Comparison of ENCODE assay signal across 12 cellular contexts in genomic region chr7:18552943-18553584, GRCh38. TPM values are rescaled to one million over a fixed set of nuclear protein-coding genes. Genes with fewer than 3 reads are reported as not detected.
DNase-seq lines count a peak whose midpoint lies in the region; ATAC-seq lines count a peak whose summit lies in the region.
"Had no signal": no experiment of that assay in that cellular context is flagged by ENCODE, and none has a peak within 500 bp of the region (broad histone marks: within the 10 kb centered on the region; RNA-seq: fewer than 3 reads in every experiment).

No MANE protein-coding gene starts in this region.

- no peaks in the 10 kb centered on the region for H3K27me3 ChIP-seq in right cardiac atrium (ENCODE audit: control insufficient read depth, insufficient read depth)
- H3K27me3 ChIP-seq: BE2C had no signal

- H3K4me1 ChIP-seq in right cardiac atrium (ENCODE audit: control insufficient read depth, insufficient read depth, low read length) = no peaks in the 10 kb centered on the region

- in situ Hi-C loops in KBM-7 (cut with MboI; ENCODE audit: low pct_unique_long_range_greater_than_20kb, low sequenced_read_pairs) = no loop called here

- no peak overlapping the region for H3K27ac ChIP-seq in right cardiac atrium (ENCODE audit: low read length)
- H3K27ac ChIP-seq: WERI-Rb-1 had no signal

- DNase-seq in A172 (ENCODE audit: low spot score) = peak; percentile 62
- peak; percentile 42 for DNase-seq in NCI-H460 (ENCODE audit: extremely low read depth, low read depth)
- DNase-seq in right cardiac atrium = peak in 1 of 3 donors; percentile 39
- DNase-seq in NCI-H526 treated with DMSO at 0.1 percent for 48 hours (lab: John Stamatoyannopoulos, UW) = no peak
- DNase-seq in 8988T = no peak
- DNase-seq in activated CD4-positive, alpha-beta T cell treated with anti-CD3 and anti-CD28 coated beads for 1 hour = no peak
- DNase-seq in KBM-7 = no peak
- DNase-seq: BE2C; NK-92 treated with Interleukin-12 subunit alpha and Interleukin-12 subunit beta, amount 100 ng/mL, for 24 hours; WERI-Rb-1 had no signal

- no peak overlapping the region for H3K4me3 ChIP-seq in right cardiac atrium (ENCODE audit: low read length)
- H3K4me3 ChIP-seq: GM23338 had no signal

- peak; percentile 63 for ATAC-seq in GM21737 (IDR thresholded peaks at IDR 0.05; ENCODE audit: unreplicated experiment)
- peak; percentile 65 to 95 for ATAC-seq in right cardiac atrium
- ATAC-seq: GM23338 had no signal

- WGBS in right cardiac atrium = 46% methylated on average over 7 of the region's 7 CpGs

- no peaks in the 10 kb centered on the region for H3K9me3 ChIP-seq in right cardiac atrium (ENCODE audit: control insufficient read depth, low read length)
- H3K9me3 ChIP-seq: BE2C had no signal

- intact Hi-C loops in right cardiac atrium (cut with DNase I) = no loop called here

RNA-seq across cellular contexts. Expression of gene HDAC9, which starts 57.5 kb away (rescaled TPM):
- total RNA-seq in A172 (2014; rRNA removed; shearing (Covaris generic)) = 45.7 and 53.6 TPM in 2 replicates
- 0.02 and 0.03 TPM in 2 replicates for total RNA-seq in NCI-H460 (2014; rRNA removed; shearing (Covaris generic))
- not detected in 2 replicates for polyA plus RNA-seq in NCI-H460 (2014; cell fraction: nucleus; rRNA removed)
- total RNA-seq in right cardiac atrium = 10 to 100 TPM; 22.2 to 42.2 (median 28.0) TPM
- polyA plus RNA-seq in right cardiac atrium = 5.5 TPM

Comparison
In these comparisons a context has a peak if more than half of its experiments do, and no peak if none do; other contexts are left out.
1. DNase-seq: peak in A172 (single experiment) and NCI-H460 (single experiment); none in NCI-H526 treated with DMSO at 0.1 percent for 48 hours (single experiment), 8988T (single experiment), activated CD4-positive, alpha-beta T cell treated with anti-CD3 and anti-CD28 coated beads for 1 hour (single experiment) and KBM-7 (single experiment).
2. RNA of gene HDAC9, which starts 57.5 kb away (total RNA-seq): 45.7 to 53.6 TPM in A172 and 22.2 to 42.2 TPM in right cardiac atrium; 0.02 to 0.03 TPM in NCI-H460; every median in the first group is over 10 times any median in the second.